Comparison of ENCODE assay signal across 1 cellular context in the genomic region with DNA sequence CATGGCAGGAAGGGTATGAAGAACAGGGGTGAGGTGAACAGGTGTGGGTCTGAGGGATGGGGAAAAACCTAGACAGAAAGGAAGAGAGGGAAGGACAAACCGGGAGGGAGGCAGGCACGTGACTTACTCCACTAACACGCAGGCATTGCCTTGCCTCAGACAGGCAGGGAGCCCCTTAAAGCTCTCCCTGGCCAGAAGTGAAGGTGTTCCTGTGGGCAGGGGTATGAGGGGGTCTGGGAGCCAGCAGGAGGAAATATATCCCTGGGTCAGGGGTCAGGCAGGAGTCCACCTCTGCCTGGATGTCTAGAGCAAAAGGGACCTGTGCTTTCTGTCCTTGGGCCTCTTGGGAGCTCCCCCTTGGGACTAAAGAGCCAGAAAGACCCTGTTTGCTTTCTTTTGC.
TF ChIP-seq lines count a peak whose summit lies in the region.

No MANE protein-coding gene starts in this region.

TF ChIP-seq in IMR-90, 13 proteins besides CTCF, POLR2A, EP300 and RAD21:
- TF ChIP-seq CEBPB (IDR thresholded peaks at IDR 0.05; ENCODE audit: low read depth, low read length), result no peak
- TF ChIP-seq FOS (IDR thresholded peaks at IDR 0.05; ENCODE audit: low read depth, low read length), result no peak
- TF ChIP-seq CHD1 (IDR thresholded peaks at IDR 0.05; ENCODE audit: low read depth, low read length), result no peak
- TF ChIP-seq, protein P1, sequence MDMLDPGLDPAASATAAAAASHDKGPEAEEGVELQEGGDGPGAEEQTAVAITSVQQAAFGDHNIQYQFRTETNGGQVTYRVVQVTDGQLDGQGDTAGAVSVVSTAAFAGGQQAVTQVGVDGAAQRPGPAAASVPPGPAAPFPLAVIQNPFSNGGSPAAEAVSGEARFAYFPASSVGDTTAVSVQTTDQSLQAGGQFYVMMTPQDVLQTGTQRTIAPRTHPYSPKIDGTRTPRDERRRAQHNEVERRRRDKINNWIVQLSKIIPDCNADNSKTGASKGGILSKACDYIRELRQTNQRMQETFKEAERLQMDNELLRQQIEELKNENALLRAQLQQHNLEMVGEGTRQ (IDR thresholded peaks at IDR 0.05; ENCODE audit: low read depth, low read length), result no peak
- no peak for TF ChIP-seq MAFK (IDR thresholded peaks at IDR 0.05; ENCODE audit: low read depth, low read length)
- TF ChIP-seq SMC3 (IDR thresholded peaks at IDR 0.05; ENCODE audit: low read depth, low read length), result no peak
- TF ChIP-seq, protein P2, sequence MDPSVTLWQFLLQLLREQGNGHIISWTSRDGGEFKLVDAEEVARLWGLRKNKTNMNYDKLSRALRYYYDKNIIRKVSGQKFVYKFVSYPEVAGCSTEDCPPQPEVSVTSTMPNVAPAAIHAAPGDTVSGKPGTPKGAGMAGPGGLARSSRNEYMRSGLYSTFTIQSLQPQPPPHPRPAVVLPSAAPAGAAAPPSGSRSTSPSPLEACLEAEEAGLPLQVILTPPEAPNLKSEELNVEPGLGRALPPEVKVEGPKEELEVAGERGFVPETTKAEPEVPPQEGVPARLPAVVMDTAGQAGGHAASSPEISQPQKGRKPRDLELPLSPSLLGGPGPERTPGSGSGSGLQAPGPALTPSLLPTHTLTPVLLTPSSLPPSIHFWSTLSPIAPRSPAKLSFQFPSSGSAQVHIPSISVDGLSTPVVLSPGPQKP (IDR thresholded peaks at IDR 0.05; ENCODE audit: borderline replicate concordance, low read depth, low read length), result no peak
- no peak for TF ChIP-seq RFX5 (IDR thresholded peaks at IDR 0.05; ENCODE audit: low read depth, low read length)
- TF ChIP-seq RCOR1 (IDR thresholded peaks at IDR 0.05; ENCODE audit: insufficient replicate concordance, low read length), result no peak
- TF ChIP-seq MAZ (IDR thresholded peaks at IDR 0.05; ENCODE audit: borderline replicate concordance, low read depth, low read length), result no peak
- no peak for TF ChIP-seq BHLHE40 (IDR thresholded peaks at IDR 0.05; ENCODE audit: low read depth, low read length)
- no peak for TF ChIP-seq NFE2L2 (IDR thresholded peaks at IDR 0.05; ENCODE audit: low read depth, low read length)
- TF ChIP-seq MXI1 (IDR thresholded peaks at IDR 0.05; ENCODE audit: borderline replicate concordance, low read depth, low read length), result no peak
